Comparison of ENCODE assay signal across 1 cellular context in the genomic region with DNA sequence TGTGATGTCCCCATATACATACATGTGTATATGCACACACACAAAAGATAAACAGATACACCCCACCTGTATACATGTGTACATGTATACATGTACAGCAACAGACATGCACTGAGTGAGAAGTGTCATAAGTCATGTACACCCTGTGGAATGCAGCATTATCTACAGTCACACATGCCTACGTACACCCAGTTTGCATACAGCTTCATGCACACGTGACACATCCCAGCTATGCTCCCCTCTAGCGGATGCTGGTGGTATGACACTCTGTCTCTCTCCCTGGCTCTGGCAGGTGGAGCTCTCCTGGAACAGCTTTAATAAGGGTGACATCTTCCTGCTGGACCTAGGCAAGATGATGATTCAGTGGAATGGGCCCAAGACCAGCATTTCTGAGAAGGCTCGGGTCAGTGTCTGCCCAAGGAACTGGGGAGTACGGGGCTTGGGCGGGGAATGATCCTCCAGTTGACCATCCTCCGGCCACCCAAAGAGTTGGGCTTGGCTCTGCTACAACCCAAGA.
TF ChIP-seq lines count a peak whose summit lies in the region.

No MANE protein-coding gene starts in this region.

TF ChIP-seq in K562, 482 proteins besides CTCF, POLR2A, EP300 and RAD21 (continued from another document and continues in another):
- TF ChIP-seq, protein P1, sequence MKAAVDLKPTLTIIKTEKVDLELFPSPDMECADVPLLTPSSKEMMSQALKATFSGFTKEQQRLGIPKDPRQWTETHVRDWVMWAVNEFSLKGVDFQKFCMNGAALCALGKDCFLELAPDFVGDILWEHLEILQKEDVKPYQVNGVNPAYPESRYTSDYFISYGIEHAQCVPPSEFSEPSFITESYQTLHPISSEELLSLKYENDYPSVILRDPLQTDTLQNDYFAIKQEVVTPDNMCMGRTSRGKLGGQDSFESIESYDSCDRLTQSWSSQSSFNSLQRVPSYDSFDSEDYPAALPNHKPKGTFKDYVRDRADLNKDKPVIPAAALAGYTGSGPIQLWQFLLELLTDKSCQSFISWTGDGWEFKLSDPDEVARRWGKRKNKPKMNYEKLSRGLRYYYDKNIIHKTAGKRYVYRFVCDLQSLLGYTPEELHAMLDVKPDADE (conservative IDR thresholded peaks at IDR 0.05; ENCODE audit: control insufficient read depth, low read depth, low read length): peak; percentile 34; the same call in 1 of the 2 replicates
- TF ChIP-seq, protein P2, sequence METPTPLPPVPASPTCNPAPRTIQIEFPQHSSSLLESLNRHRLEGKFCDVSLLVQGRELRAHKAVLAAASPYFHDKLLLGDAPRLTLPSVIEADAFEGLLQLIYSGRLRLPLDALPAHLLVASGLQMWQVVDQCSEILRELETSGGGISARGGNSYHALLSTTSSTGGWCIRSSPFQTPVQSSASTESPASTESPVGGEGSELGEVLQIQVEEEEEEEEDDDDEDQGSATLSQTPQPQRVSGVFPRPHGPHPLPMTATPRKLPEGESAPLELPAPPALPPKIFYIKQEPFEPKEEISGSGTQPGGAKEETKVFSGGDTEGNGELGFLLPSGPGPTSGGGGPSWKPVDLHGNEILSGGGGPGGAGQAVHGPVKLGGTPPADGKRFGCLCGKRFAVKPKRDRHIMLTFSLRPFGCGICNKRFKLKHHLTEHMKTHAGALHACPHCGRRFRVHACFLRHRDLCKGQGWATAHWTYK (CRISPR knock-in tag; IDR thresholded peaks at IDR 0.05): peak; percentile 30; the same call in 1 of the 2 replicates
- TF ChIP-seq ZNF3 (CRISPR knock-in tag; IDR thresholded peaks at IDR 0.05) (no peak), WHSC1 (IDR thresholded peaks at IDR 0.05; ENCODE audit: low read length) (no peak), ZFP36 (IDR thresholded peaks at IDR 0.05; ENCODE audit: low read depth, low read length, partially characterized antibody) (no peak), NCOA4 (IDR thresholded peaks at IDR 0.05; ENCODE audit: partially characterized antibody) (no peak), ZNF707 (CRISPR knock-in tag; conservative IDR thresholded peaks at IDR 0.05) (no peak), ZNF668 (CRISPR knock-in tag; IDR thresholded peaks at IDR 0.05) (no peak), SMC3 (conservative IDR thresholded peaks at IDR 0.05; ENCODE audit: insufficient read depth, low read depth, low read length) (peak; percentile 53), RHOXF2B (CRISPR knock-in tag; conservative IDR thresholded peaks at IDR 0.05) (no peak), RBFOX2 (IDR thresholded peaks at IDR 0.05; ENCODE audit: low read depth, low read length) (no peak), HNRNPLL (IDR thresholded peaks at IDR 0.05; ENCODE audit: low read depth, low read length, poor library complexity, severe bottlenecking) (no peak), DACH1 (IDR thresholded peaks at IDR 0.05; ENCODE audit: partially characterized antibody) (no peak), ZNF384 (IDR thresholded peaks at IDR 0.05; ENCODE audit: low read depth, low read length) (no peak), ZFPM2 (CRISPR knock-in tag; IDR thresholded peaks at IDR 0.05) (no peak), GATA2 (CRISPR knock-in tag; IDR thresholded peaks at IDR 0.05) (no peak), POLR2H (tag; IDR thresholded peaks at IDR 0.05; ENCODE audit: low read depth) (no peak), PHF20 (IDR thresholded peaks at IDR 0.05; ENCODE audit: partially characterized antibody) (peak; percentile 79), MYC (IDR thresholded peaks at IDR 0.05; ENCODE audit: low read depth, low read length) (peak; percentile 94), MYC (CRISPR knock-in tag; IDR thresholded peaks at IDR 0.05; ENCODE audit: borderline replicate concordance, low read depth) (no peak; the same call in 1 of the 2 replicates), BRD9 (IDR thresholded peaks at IDR 0.05; ENCODE audit: low read depth, partially characterized antibody) (no peak), BACH1 (tag; IDR thresholded peaks at IDR 0.05) (no peak), CCAR2 (IDR thresholded peaks at IDR 0.05; ENCODE audit: low read depth, low read length) (no peak), ZNF696 (CRISPR knock-in tag; conservative IDR thresholded peaks at IDR 0.05) (no peak), GABPB2 (CRISPR knock-in tag; conservative IDR thresholded peaks at IDR 0.05) (no peak), ZNF354B (CRISPR knock-in tag; IDR thresholded peaks at IDR 0.05) (no peak), NRF1 (conservative IDR thresholded peaks at IDR 0.05 in 1 of 2, IDR thresholded peaks at IDR 0.05 in 1 of 2) (peak; percentile 41 to 58), HEY1 (CRISPR knock-in tag; IDR thresholded peaks at IDR 0.05; ENCODE audit: borderline replicate concordance) (no peak), ZKSCAN8 (CRISPR knock-in tag; IDR thresholded peaks at IDR 0.05) (peak; percentile 84), STAG1 (CRISPR knock-in tag; IDR thresholded peaks at IDR 0.05; ENCODE audit: borderline replicate concordance) (no peak), PTTG1 (tag; IDR thresholded peaks at IDR 0.05; ENCODE audit: low read depth) (no peak), ATF7 (IDR thresholded peaks at IDR 0.05) (peak; percentile 75)
- TF ChIP-seq, protein P3, sequence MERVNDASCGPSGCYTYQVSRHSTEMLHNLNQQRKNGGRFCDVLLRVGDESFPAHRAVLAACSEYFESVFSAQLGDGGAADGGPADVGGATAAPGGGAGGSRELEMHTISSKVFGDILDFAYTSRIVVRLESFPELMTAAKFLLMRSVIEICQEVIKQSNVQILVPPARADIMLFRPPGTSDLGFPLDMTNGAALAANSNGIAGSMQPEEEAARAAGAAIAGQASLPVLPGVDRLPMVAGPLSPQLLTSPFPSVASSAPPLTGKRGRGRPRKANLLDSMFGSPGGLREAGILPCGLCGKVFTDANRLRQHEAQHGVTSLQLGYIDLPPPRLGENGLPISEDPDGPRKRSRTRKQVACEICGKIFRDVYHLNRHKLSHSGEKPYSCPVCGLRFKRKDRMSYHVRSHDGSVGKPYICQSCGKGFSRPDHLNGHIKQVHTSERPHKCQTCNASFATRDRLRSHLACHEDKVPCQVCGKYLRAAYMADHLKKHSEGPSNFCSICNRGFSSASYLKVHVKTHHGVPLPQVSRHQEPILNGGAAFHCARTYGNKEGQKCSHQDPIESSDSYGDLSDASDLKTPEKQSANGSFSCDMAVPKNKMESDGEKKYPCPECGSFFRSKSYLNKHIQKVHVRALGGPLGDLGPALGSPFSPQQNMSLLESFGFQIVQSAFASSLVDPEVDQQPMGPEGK (CRISPR knock-in tag; IDR thresholded peaks at IDR 0.05; ENCODE audit: borderline replicate concordance): no peak
- TF ChIP-seq, protein P4, sequence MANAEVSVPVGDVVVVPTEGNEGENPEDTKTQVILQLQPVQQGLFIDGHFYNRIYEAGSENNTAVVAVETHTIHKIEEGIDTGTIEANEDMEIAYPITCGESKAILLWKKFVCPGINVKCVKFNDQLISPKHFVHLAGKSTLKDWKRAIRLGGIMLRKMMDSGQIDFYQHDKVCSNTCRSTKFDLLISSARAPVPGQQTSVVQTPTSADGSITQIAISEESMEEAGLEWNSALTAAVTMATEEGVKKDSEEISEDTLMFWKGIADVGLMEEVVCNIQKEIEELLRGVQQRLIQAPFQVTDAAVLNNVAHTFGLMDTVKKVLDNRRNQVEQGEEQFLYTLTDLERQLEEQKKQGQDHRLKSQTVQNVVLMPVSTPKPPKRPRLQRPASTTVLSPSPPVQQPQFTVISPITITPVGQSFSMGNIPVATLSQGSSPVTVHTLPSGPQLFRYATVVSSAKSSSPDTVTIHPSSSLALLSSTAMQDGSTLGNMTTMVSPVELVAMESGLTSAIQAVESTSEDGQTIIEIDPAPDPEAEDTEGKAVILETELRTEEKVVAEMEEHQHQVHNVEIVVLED (CRISPR knock-in tag; IDR thresholded peaks at IDR 0.05): no peak
- TF ChIP-seq, protein P5, sequence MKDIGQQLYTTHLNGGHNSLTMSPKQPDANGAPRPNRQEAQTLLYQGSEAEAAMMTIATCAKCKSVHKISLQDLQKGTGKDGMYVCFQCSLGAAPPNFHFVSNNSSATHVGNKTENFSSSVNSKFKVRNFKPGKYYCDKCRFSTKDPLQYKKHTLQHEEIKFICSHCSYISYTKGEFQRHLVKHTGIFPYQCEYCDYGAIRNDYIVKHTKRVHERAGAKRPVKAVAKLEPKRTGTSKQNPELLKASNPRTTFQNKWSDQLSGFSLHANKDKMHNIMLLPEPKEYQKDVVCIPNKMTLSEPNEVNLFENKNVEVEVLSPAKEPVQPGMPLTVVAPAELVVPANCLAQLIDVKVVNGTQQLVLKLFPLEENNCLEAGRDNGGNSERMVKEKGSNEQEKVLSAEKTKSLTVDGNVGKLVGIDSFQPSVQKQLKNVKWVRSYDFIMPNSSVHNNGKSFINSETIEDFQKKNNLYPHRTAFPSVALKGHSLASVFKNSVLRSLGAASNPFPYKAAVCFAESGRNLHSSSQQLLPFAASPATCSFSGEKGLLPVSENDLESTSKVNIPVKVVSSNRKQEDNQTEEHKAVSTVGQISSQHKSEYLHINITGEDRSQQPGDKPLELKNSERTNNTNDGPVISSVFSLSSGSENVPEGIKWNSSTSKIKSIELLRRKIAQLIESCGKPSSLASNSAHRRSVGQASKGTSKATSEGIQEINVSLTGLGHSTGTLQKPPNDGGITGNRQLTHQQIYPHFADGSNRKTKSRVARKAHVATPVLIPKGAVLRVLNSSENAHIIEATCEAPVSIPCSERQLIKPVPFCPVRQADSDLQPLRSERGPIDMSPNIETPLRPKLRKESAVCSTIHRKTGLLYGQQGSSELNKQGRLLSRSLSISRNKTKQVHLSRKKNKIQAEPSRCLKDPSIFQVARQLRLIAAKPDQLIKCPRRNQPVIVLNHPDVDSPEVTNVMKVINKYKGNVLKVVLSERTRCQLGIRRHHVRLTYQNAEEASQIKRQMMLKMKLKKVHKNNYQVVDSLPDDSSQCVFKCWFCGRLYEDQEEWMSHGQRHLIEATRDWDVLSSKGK (CRISPR knock-in tag; IDR thresholded peaks at IDR 0.05): no peak
- TF ChIP-seq, protein P6, sequence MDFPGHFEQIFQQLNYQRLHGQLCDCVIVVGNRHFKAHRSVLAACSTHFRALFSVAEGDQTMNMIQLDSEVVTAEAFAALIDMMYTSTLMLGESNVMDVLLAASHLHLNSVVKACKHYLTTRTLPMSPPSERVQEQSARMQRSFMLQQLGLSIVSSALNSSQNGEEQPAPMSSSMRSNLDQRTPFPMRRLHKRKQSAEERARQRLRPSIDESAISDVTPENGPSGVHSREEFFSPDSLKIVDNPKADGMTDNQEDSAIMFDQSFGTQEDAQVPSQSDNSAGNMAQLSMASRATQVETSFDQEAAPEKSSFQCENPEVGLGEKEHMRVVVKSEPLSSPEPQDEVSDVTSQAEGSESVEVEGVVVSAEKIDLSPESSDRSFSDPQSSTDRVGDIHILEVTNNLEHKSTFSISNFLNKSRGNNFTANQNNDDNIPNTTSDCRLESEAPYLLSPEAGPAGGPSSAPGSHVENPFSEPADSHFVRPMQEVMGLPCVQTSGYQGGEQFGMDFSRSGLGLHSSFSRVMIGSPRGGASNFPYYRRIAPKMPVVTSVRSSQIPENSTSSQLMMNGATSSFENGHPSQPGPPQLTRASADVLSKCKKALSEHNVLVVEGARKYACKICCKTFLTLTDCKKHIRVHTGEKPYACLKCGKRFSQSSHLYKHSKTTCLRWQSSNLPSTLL (IDR thresholded peaks at IDR 0.05): no peak
- TF ChIP-seq, protein P7, sequence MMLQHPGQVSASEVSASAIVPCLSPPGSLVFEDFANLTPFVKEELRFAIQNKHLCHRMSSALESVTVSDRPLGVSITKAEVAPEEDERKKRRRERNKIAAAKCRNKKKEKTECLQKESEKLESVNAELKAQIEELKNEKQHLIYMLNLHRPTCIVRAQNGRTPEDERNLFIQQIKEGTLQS (IDR thresholded peaks at IDR 0.05): peak; percentile 57
- TF ChIP-seq, protein P7 (CRISPR knock-in tag; conservative IDR thresholded peaks at IDR 0.05): peak; percentile 70; the same call in 1 of the 2 replicates
- TF ChIP-seq, protein P8, sequence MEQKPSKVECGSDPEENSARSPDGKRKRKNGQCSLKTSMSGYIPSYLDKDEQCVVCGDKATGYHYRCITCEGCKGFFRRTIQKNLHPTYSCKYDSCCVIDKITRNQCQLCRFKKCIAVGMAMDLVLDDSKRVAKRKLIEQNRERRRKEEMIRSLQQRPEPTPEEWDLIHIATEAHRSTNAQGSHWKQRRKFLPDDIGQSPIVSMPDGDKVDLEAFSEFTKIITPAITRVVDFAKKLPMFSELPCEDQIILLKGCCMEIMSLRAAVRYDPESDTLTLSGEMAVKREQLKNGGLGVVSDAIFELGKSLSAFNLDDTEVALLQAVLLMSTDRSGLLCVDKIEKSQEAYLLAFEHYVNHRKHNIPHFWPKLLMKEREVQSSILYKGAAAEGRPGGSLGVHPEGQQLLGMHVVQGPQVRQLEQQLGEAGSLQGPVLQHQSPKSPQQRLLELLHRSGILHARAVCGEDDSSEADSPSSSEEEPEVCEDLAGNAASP (IDR thresholded peaks at IDR 0.05): no peak
- TF ChIP-seq, protein P9, sequence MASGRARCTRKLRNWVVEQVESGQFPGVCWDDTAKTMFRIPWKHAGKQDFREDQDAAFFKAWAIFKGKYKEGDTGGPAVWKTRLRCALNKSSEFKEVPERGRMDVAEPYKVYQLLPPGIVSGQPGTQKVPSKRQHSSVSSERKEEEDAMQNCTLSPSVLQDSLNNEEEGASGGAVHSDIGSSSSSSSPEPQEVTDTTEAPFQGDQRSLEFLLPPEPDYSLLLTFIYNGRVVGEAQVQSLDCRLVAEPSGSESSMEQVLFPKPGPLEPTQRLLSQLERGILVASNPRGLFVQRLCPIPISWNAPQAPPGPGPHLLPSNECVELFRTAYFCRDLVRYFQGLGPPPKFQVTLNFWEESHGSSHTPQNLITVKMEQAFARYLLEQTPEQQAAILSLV (tag; IDR thresholded peaks at IDR 0.05): no peak
- TF ChIP-seq, protein P10, sequence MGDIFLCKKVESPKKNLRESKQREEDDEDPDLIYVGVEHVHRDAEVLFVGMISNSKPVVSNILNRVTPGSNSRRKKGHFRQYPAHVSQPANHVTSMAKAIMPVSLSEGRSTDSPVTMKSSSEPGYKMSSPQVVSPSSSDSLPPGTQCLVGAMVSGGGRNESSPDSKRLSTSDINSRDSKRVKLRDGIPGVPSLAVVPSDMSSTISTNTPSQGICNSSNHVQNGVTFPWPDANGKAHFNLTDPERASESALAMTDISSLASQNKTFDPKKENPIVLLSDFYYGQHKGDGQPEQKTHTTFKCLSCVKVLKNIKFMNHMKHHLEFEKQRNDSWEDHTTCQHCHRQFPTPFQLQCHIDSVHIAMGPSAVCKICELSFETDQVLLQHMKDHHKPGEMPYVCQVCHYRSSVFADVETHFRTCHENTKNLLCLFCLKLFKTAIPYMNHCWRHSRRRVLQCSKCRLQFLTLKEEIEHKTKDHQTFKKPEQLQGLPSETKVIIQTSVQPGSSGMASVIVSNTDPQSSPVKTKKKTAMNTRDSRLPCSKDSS (IDR thresholded peaks at IDR 0.05; ENCODE audit: low read depth, partially characterized antibody): no peak
- TF ChIP-seq, protein P11, sequence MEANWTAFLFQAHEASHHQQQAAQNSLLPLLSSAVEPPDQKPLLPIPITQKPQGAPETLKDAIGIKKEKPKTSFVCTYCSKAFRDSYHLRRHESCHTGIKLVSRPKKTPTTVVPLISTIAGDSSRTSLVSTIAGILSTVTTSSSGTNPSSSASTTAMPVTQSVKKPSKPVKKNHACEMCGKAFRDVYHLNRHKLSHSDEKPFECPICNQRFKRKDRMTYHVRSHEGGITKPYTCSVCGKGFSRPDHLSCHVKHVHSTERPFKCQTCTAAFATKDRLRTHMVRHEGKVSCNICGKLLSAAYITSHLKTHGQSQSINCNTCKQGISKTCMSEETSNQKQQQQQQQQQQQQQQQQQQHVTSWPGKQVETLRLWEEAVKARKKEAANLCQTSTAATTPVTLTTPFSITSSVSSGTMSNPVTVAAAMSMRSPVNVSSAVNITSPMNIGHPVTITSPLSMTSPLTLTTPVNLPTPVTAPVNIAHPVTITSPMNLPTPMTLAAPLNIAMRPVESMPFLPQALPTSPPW (CRISPR knock-in tag; IDR thresholded peaks at IDR 0.05): peak; percentile 61
